ENCODE assay signal across 1 cellular context in the genomic region with DNA sequence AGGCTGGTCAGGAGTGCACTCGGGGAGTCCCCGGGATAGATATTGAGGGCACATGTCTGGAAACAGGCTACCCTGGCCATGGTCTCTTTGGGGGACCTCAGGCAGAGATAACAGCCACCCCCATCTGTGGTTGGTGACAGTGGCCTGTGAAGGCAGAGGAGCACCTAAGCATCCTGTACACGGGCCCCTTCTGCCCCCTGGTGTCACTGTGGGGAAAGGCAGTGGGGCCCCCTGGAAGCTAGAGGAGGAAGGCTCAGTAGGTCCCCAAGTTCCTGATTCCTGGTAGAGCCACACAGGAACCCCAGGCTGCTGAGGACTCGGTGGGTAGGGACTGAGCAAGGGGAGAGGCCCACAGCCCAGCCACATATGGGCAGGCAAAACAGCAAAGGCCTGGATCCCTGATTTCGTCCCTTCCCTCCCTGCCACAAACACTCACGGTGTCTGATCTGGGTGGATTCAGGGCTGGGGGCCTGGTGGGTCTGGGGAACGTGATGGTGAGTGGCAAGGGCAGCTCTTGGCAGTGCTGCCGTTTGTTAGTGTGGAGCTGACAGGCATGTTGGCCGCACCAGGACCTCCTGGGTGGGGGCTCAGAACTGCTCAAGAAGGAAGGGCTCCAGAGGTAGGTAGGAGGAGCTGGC.
TF ChIP-seq lines count a peak whose summit lies in the region.

No MANE protein-coding gene starts in this region.

TF ChIP-seq in HepG2, 621 proteins besides CTCF, POLR2A, EP300 and RAD21 (continued from another document):
- TF ChIP-seq, protein P1, sequence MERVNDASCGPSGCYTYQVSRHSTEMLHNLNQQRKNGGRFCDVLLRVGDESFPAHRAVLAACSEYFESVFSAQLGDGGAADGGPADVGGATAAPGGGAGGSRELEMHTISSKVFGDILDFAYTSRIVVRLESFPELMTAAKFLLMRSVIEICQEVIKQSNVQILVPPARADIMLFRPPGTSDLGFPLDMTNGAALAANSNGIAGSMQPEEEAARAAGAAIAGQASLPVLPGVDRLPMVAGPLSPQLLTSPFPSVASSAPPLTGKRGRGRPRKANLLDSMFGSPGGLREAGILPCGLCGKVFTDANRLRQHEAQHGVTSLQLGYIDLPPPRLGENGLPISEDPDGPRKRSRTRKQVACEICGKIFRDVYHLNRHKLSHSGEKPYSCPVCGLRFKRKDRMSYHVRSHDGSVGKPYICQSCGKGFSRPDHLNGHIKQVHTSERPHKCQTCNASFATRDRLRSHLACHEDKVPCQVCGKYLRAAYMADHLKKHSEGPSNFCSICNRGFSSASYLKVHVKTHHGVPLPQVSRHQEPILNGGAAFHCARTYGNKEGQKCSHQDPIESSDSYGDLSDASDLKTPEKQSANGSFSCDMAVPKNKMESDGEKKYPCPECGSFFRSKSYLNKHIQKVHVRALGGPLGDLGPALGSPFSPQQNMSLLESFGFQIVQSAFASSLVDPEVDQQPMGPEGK (CRISPR knock-in tag; IDR thresholded peaks at IDR 0.05) = no peak
- TF ChIP-seq, protein P2, sequence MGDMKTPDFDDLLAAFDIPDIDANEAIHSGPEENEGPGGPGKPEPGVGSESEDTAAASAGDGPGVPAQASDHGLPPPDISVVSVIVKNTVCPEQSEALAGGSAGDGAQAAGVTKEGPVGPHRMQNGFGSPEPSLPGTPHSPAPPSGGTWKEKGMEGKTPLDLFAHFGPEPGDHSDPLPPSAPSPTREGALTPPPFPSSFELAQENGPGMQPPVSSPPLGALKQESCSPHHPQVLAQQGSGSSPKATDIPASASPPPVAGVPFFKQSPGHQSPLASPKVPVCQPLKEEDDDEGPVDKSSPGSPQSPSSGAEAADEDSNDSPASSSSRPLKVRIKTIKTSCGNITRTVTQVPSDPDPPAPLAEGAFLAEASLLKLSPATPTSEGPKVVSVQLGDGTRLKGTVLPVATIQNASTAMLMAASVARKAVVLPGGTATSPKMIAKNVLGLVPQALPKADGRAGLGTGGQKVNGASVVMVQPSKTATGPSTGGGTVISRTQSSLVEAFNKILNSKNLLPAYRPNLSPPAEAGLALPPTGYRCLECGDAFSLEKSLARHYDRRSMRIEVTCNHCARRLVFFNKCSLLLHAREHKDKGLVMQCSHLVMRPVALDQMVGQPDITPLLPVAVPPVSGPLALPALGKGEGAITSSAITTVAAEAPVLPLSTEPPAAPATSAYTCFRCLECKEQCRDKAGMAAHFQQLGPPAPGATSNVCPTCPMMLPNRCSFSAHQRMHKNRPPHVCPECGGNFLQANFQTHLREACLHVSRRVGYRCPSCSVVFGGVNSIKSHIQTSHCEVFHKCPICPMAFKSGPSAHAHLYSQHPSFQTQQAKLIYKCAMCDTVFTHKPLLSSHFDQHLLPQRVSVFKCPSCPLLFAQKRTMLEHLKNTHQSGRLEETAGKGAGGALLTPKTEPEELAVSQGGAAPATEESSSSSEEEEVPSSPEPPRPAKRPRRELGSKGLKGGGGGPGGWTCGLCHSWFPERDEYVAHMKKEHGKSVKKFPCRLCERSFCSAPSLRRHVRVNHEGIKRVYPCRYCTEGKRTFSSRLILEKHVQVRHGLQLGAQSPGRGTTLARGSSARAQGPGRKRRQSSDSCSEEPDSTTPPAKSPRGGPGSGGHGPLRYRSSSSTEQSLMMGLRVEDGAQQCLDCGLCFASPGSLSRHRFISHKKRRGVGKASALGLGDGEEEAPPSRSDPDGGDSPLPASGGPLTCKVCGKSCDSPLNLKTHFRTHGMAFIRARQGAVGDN (CRISPR knock-in tag; IDR thresholded peaks at IDR 0.05) = 0 out of 2 replicates have a peak, but pooled peaks have one; percentile 9
TF ChIP-seq in HepG2: peak in this region for 4.
